In genomic region chr3:190741788-190742187, GRCh38 we compare ENCODE assay signal across 9 cellular contexts.
"Had no signal": no experiment of that assay in that cellular context is flagged by ENCODE, and none has a peak within 500 bp of the region (broad histone marks: within the 10 kb centered on the region; RNA-seq: fewer than 3 reads in every experiment).

No MANE protein-coding gene starts in this region.

- H3K4me3 ChIP-seq: K562 had no signal

- H3K27me3 Mint-ChIP-seq: IgD-negative memory B cell had no signal

- FAIRE-seq: HepG2, HTR-8/SVneo, K562 had no signal

- H3K9ac ChIP-seq: KMS-11 had no signal

- H3K4me3 Mint-ChIP-seq: IgD-negative memory B cell had no signal

- H3K36me3 Mint-ChIP-seq: IgD-negative memory B cell had no signal

- DNase-seq: IMR-90, KBM-7, KG1 had no signal

- ATAC-seq: HepG2, K562 had no signal

- H3K27ac Mint-ChIP-seq: IgD-negative memory B cell had no signal

- H3K4me1 Mint-ChIP-seq: IgD-negative memory B cell had no signal

- H3K27ac ChIP-seq: HL-60, KMS-11 had no signal
